Comparison of ENCODE assay signal across 1 cellular context in genomic region chr3:76728411-76728810, GRCh38.
TF ChIP-seq lines count a peak whose summit lies in the region.

No MANE protein-coding gene starts in this region.

TF ChIP-seq in HepG2, 621 proteins besides CTCF, POLR2A, EP300 and RAD21 (continued from another document):
- TF ChIP-seq, protein P1, sequence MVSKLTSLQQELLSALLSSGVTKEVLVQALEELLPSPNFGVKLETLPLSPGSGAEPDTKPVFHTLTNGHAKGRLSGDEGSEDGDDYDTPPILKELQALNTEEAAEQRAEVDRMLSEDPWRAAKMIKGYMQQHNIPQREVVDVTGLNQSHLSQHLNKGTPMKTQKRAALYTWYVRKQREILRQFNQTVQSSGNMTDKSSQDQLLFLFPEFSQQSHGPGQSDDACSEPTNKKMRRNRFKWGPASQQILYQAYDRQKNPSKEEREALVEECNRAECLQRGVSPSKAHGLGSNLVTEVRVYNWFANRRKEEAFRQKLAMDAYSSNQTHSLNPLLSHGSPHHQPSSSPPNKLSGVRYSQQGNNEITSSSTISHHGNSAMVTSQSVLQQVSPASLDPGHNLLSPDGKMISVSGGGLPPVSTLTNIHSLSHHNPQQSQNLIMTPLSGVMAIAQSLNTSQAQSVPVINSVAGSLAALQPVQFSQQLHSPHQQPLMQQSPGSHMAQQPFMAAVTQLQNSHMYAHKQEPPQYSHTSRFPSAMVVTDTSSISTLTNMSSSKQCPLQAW (CRISPR knock-in tag; IDR thresholded peaks at IDR 0.05): no peak
- TF ChIP-seq HNF4A (CRISPR knock-in tag; IDR thresholded peaks at IDR 0.05) (no peak), ZNF30 (CRISPR knock-in tag; IDR thresholded peaks at IDR 0.05) (no peak), LBX2 (CRISPR knock-in tag; IDR thresholded peaks at IDR 0.05; ENCODE audit: borderline replicate concordance) (no peak), ZNF367 (CRISPR knock-in tag; IDR thresholded peaks at IDR 0.05; ENCODE audit: borderline replicate concordance) (no peak), HNRNPLL (IDR thresholded peaks at IDR 0.05; ENCODE audit: low read depth, low read length, poor library complexity, severe bottlenecking) (no peak), ZNF317 (CRISPR knock-in tag; IDR thresholded peaks at IDR 0.05) (no peak), MAZ (IDR thresholded peaks at IDR 0.05; ENCODE audit: borderline replicate concordance, low read depth, low read length) (no peak), MAZ (CRISPR knock-in tag; IDR thresholded peaks at IDR 0.05; ENCODE audit: low read depth) (no peak), KLF11 (CRISPR knock-in tag; IDR thresholded peaks at IDR 0.05) (no peak), ELF4 (CRISPR knock-in tag; IDR thresholded peaks at IDR 0.05; ENCODE audit: borderline replicate concordance) (no peak), ZNF660 (CRISPR knock-in tag; IDR thresholded peaks at IDR 0.05; ENCODE audit: borderline replicate concordance, low read depth) (no peak), ZNF33A (CRISPR knock-in tag; IDR thresholded peaks at IDR 0.05; ENCODE audit: borderline replicate concordance) (no peak)
- TF ChIP-seq, protein P2, sequence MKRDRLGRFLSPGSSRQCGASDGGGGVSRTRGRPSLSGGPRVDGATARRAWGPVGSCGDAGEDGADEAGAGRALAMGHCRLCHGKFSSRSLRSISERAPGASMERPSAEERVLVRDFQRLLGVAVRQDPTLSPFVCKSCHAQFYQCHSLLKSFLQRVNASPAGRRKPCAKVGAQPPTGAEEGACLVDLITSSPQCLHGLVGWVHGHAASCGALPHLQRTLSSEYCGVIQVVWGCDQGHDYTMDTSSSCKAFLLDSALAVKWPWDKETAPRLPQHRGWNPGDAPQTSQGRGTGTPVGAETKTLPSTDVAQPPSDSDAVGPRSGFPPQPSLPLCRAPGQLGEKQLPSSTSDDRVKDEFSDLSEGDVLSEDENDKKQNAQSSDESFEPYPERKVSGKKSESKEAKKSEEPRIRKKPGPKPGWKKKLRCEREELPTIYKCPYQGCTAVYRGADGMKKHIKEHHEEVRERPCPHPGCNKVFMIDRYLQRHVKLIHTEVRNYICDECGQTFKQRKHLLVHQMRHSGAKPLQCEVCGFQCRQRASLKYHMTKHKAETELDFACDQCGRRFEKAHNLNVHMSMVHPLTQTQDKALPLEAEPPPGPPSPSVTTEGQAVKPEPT (CRISPR knock-in tag; IDR thresholded peaks at IDR 0.05; ENCODE audit: low read depth): no peak
